Comparison of ENCODE assay signal across 15 cellular contexts in genomic region chr7:151378011-151378410, GRCh38. TPM values are rescaled to one million over a fixed set of nuclear protein-coding genes. Genes with fewer than 3 reads are reported as not detected.
"Had no signal": no experiment of that assay in that cellular context is flagged by ENCODE, and none has a peak within 500 bp of the region (broad histone marks: within the 10 kb centered on the region; RNA-seq: fewer than 3 reads in every experiment).

No MANE protein-coding gene starts in this region.

- H3K9me3 ChIP-seq: esophagus squamous epithelium, heart left ventricle, stomach, thoracic aorta, vagina had no signal

- ATAC-seq: activated CD8-positive, alpha-beta memory T cell treated with anti-CD3 and anti-CD28 coated beads, Interleukin-2, amount 10 ng/mL, durations not matched to agents 7 days and 5 days; foreskin keratinocyte; heart left ventricle had no signal

- H3K4me3 ChIP-seq: dorsolateral prefrontal cortex, esophagus squamous epithelium, heart left ventricle, stomach, thoracic aorta, vagina had no signal

- H3K27ac ChIP-seq: brain microvascular endothelial cell, dorsolateral prefrontal cortex, esophagus squamous epithelium, foreskin keratinocyte, heart left ventricle, stomach, thoracic aorta, vagina had no signal

- H3K27me3 ChIP-seq: vagina had no signal

- H3K4me1 ChIP-seq: foreskin keratinocyte had no signal

- DNase-seq: activated CD4-positive, alpha-beta T cell treated with anti-CD3 and anti-CD28 coated beads, Interleukin-2, amount 50 U/mL, for 4 hours; activated CD4-positive, CD25-positive, alpha-beta regulatory T cell treated with anti-CD3 and anti-CD28 coated beads, Interleukin-2, amount 50 U/mL, for 72 hours; activated CD8-positive, alpha-beta memory T cell treated with anti-CD3 and anti-CD28 coated beads, Interleukin-2, amount 10 ng/mL, durations not matched to agents 7 days and 5 days; activated effector memory CD4-positive, alpha-beta T cell treated with anti-CD3 and anti-CD28 coated beads, Interleukin-2, amount 50 U/mL, for 16 hours; activated T-cell treated with anti-CD3 and anti-CD28 coated beads, Interleukin-2, amount 50 U/mL, for 24 hours; brain microvascular endothelial cell; esophagus squamous epithelium; foreskin keratinocyte; occipital lobe; stimulated activated CD4-positive, alpha-beta T cell treated with anti-CD3 and anti-CD28 coated beads, Interleukin-4, amount 100 ng/mL, for 4 hours; stomach had no signal

RNA-seq across cellular contexts. Expression of gene WDR86, which starts 31.8 kb away (rescaled TPM):
- total RNA-seq: foreskin keratinocyte had no signal
- polyA plus RNA-seq: foreskin keratinocyte, heart left ventricle had no signal
